In the genomic region with DNA sequence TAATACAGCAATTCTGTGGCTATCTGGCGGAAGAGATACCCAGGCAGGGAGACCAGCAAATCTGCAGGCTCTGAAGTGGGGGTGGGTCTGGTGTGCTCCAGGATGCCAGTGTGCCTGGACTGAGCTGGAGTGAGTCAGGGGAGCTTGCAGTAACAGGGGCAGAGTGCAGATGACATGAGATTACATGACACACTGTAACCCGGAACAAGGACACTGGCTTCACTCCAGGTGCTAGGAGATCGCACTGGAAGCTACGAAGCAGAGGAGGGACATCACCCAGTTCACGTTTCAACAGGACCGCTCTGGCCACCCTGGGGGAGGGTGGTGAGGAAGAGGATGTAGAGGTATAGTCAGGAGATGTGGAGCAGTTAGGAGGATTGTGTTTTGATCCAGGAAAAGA, we compare ENCODE assay signal across 31 cellular contexts.
"Had no signal": no experiment of that assay in that cellular context is flagged by ENCODE, and none has a peak within 500 bp of the region (broad histone marks: within the 10 kb centered on the region; RNA-seq: fewer than 3 reads in every experiment).

No MANE protein-coding gene starts in this region.

- H3K27me3 Mint-ChIP-seq: activated CD4-positive, alpha-beta T cell treated with anti-CD3 and anti-CD28 coated beads, Interleukin-2, amount 10 ng/mL, durations not matched to agents 24 days and 14 days; activated CD8-positive, alpha-beta memory T cell treated with anti-CD3 and anti-CD28 coated beads, Interleukin-2, amount 10 ng/mL, durations not matched to agents 7 days and 5 days; activated naive CD8-positive, alpha-beta T cell treated with anti-CD3 and anti-CD28 coated beads for 36 hours had no signal

- H3K27ac ChIP-seq: adrenal gland, body of pancreas, coronary artery, dorsolateral prefrontal cortex, epithelial cell of prostate, gastroesophageal sphincter, heart right ventricle had no signal

- H3K4me3 Mint-ChIP-seq: activated CD4-positive, alpha-beta memory T cell treated with anti-CD3 and anti-CD28 coated beads for 36 hours; activated CD4-positive, alpha-beta T cell treated with anti-CD3 and anti-CD28 coated beads for 36 hours; activated CD4-positive, alpha-beta T cell treated with anti-CD3 and anti-CD28 coated beads, Interleukin-2, amount 10 ng/mL, durations not matched to agents 24 days and 14 days; activated CD8-positive, alpha-beta memory T cell treated with anti-CD3 and anti-CD28 coated beads, Interleukin-2, amount 10 ng/mL, durations not matched to agents 7 days and 5 days; activated CD8-positive, alpha-beta T cell treated with anti-CD3 and anti-CD28 coated beads, Interleukin-2, amount 10 ng/mL, durations not matched to agents 7 days and 5 days; activated naive CD4-positive, alpha-beta T cell treated with anti-CD3 and anti-CD28 coated beads for 36 hours; activated naive CD4-positive, alpha-beta T cell treated with anti-CD3 and anti-CD28 coated beads, Interleukin-2, amount 50 U/mL, for 24 hours; activated naive CD8-positive, alpha-beta T cell treated with anti-CD3 and anti-CD28 coated beads for 36 hours; activated naive CD8-positive, alpha-beta T cell treated with anti-CD3 and anti-CD28 coated beads, Interleukin-2, amount 50 U/mL, for 24 hours; activated T-helper 1 cell treated with anti-CD3 and anti-CD28 coated beads, Interleukin-12 subunit alpha, Interleukin-12 subunit beta, Interleukin-2, Interleukin-4 antibody, amounts not matched to agents 30 ng/mL and 10 ng/mL and 1 ng/mL, durations not matched to agents 14 hours and 24 hours and 36 hours; central memory CD8-positive, alpha-beta T cell; dendritic cell treated with granulocyte-macrophage colony-stimulating factor and Interleukin-4, amounts not matched to agents 40 ng/mL and 50 ng/mL, for 4 days; effector memory CD8-positive, alpha-beta T cell had no signal

- ATAC-seq: activated CD4-positive, alpha-beta T cell treated with anti-CD3 and anti-CD28 coated beads for 36 hours; activated CD8-positive, alpha-beta memory T cell treated with anti-CD3 and anti-CD28 coated beads, Interleukin-2, amount 10 ng/mL, durations not matched to agents 7 days and 5 days; activated CD8-positive, alpha-beta T cell treated with anti-CD3 and anti-CD28 coated beads, Interleukin-2, amount 10 ng/mL, durations not matched to agents 7 days and 5 days; activated naive CD8-positive, alpha-beta T cell treated with anti-CD3 and anti-CD28 coated beads, Interleukin-2, amount 50 U/mL, for 24 hours; body of pancreas; effector memory CD8-positive, alpha-beta T cell; gastroesophageal sphincter; heart right ventricle had no signal

- DNase-seq: activated CD4-positive, alpha-beta memory T cell treated with anti-CD3 and anti-CD28 coated beads for 36 hours; activated CD4-positive, alpha-beta T cell treated with anti-CD3 and anti-CD28 coated beads for 36 hours; activated CD4-positive, alpha-beta T cell treated with anti-CD3 and anti-CD28 coated beads, Interleukin-2, amount 10 ng/mL, durations not matched to agents 24 days and 14 days; activated CD4-positive, CD25-positive, alpha-beta regulatory T cell; activated CD4-positive, CD25-positive, alpha-beta regulatory T cell treated with anti-CD3 and anti-CD28 coated beads, Interleukin-2, amount 50 U/mL, for 72 hours; activated CD8-positive, alpha-beta memory T cell treated with anti-CD3 and anti-CD28 coated beads, Interleukin-2, amount 10 ng/mL, durations not matched to agents 7 days and 5 days; activated CD8-positive, alpha-beta memory T cell treated with anti-CD3 and anti-CD28 coated beads, Interleukin-2, amount 50 U/mL, for 4 hours; activated CD8-positive, alpha-beta T cell treated with anti-CD3 and anti-CD28 coated beads, Interleukin-2, amount 10 ng/mL, durations not matched to agents 7 days and 5 days; activated effector memory CD4-positive, alpha-beta T cell treated with anti-CD3 and anti-CD28 coated beads, Interleukin-2, amount 50 U/mL, for 16 hours; activated naive CD4-positive, alpha-beta T cell treated with anti-CD3 and anti-CD28 coated beads for 36 hours; activated naive CD8-positive, alpha-beta T cell treated with anti-CD3 and anti-CD28 coated beads for 36 hours; activated naive CD8-positive, alpha-beta T cell treated with anti-CD3 and anti-CD28 coated beads, Interleukin-2, amount 50 U/mL, for 24 hours; activated T-cell treated with anti-CD3 and anti-CD28 coated beads, Interleukin-2, amount 50 U/mL, for 1 hour; activated T-cell treated with anti-CD3 and anti-CD28 coated beads, Interleukin-2, amount 50 U/mL, for 48 hours; adrenal gland; amygdala; aorta; body of pancreas; dorsolateral prefrontal cortex; effector memory CD8-positive, alpha-beta T cell; foreskin fibroblast; heart right ventricle; T-helper 2 cell had no signal

- H3K4me1 Mint-ChIP-seq: activated CD4-positive, alpha-beta T cell treated with anti-CD3 and anti-CD28 coated beads for 36 hours; activated CD4-positive, alpha-beta T cell treated with anti-CD3 and anti-CD28 coated beads, Interleukin-2, amount 10 ng/mL, durations not matched to agents 24 days and 14 days; activated CD8-positive, alpha-beta memory T cell treated with anti-CD3 and anti-CD28 coated beads, Interleukin-2, amount 10 ng/mL, durations not matched to agents 7 days and 5 days; activated naive CD4-positive, alpha-beta T cell treated with anti-CD3 and anti-CD28 coated beads, Interleukin-2, amount 50 U/mL, for 24 hours; activated naive CD8-positive, alpha-beta T cell treated with anti-CD3 and anti-CD28 coated beads for 36 hours; activated naive CD8-positive, alpha-beta T cell treated with anti-CD3 and anti-CD28 coated beads, Interleukin-2, amount 50 U/mL, for 24 hours; central memory CD8-positive, alpha-beta T cell had no signal

- H3K4me3 ChIP-seq: adrenal gland, body of pancreas, coronary artery, dorsolateral prefrontal cortex, gastroesophageal sphincter, heart right ventricle had no signal

- H3K27me3 ChIP-seq: adrenal gland, body of pancreas, gastroesophageal sphincter, heart right ventricle had no signal

- H3K27ac Mint-ChIP-seq: activated CD4-positive, alpha-beta memory T cell treated with anti-CD3 and anti-CD28 coated beads for 36 hours; activated CD4-positive, alpha-beta T cell treated with anti-CD3 and anti-CD28 coated beads for 36 hours; activated CD4-positive, alpha-beta T cell treated with anti-CD3 and anti-CD28 coated beads, Interleukin-2, amount 10 ng/mL, durations not matched to agents 24 days and 14 days; activated CD8-positive, alpha-beta memory T cell treated with anti-CD3 and anti-CD28 coated beads, Interleukin-2, amount 10 ng/mL, durations not matched to agents 7 days and 5 days; activated CD8-positive, alpha-beta T cell treated with anti-CD3 and anti-CD28 coated beads, Interleukin-2, amount 10 ng/mL, durations not matched to agents 7 days and 5 days; activated naive CD4-positive, alpha-beta T cell treated with anti-CD3 and anti-CD28 coated beads for 36 hours; activated naive CD4-positive, alpha-beta T cell treated with anti-CD3 and anti-CD28 coated beads, Interleukin-2, amount 50 U/mL, for 24 hours; activated naive CD8-positive, alpha-beta T cell treated with anti-CD3 and anti-CD28 coated beads for 36 hours; activated naive CD8-positive, alpha-beta T cell treated with anti-CD3 and anti-CD28 coated beads, Interleukin-2, amount 50 U/mL, for 24 hours; activated T-helper 1 cell treated with anti-CD3 and anti-CD28 coated beads, Interleukin-12 subunit alpha, Interleukin-12 subunit beta, Interleukin-2, Interleukin-4 antibody, amounts not matched to agents 30 ng/mL and 10 ng/mL and 1 ng/mL, durations not matched to agents 14 hours and 24 hours and 36 hours; activated T-helper 2 cell treated with anti-CD3 and anti-CD28 coated beads, Interferon-gamma antibody, Interleukin-2, Interleukin-4, amounts not matched to agents 10 μg/mL and 5 μg/mL and 100 μg/mL, durations not matched to agents 14 hours and 24 hours and 36 hours; dendritic cell treated with granulocyte-macrophage colony-stimulating factor and Interleukin-4, amounts not matched to agents 40 ng/mL and 50 ng/mL, for 4 days; effector memory CD8-positive, alpha-beta T cell had no signal

- H3K4me1 ChIP-seq: adrenal gland, body of pancreas, gastroesophageal sphincter, heart right ventricle had no signal

- H3K36me3 Mint-ChIP-seq: activated CD4-positive, alpha-beta memory T cell treated with anti-CD3 and anti-CD28 coated beads for 36 hours; activated CD8-positive, alpha-beta memory T cell treated with anti-CD3 and anti-CD28 coated beads, Interleukin-2, amount 10 ng/mL, durations not matched to agents 7 days and 5 days; activated naive CD4-positive, alpha-beta T cell treated with anti-CD3 and anti-CD28 coated beads, Interleukin-2, amount 50 U/mL, for 24 hours; activated naive CD8-positive, alpha-beta T cell treated with anti-CD3 and anti-CD28 coated beads for 36 hours had no signal

- H3K36me3 ChIP-seq: adrenal gland, gastroesophageal sphincter had no signal
